ENCODE assay signal across 20 cellular contexts in the genomic region with DNA sequence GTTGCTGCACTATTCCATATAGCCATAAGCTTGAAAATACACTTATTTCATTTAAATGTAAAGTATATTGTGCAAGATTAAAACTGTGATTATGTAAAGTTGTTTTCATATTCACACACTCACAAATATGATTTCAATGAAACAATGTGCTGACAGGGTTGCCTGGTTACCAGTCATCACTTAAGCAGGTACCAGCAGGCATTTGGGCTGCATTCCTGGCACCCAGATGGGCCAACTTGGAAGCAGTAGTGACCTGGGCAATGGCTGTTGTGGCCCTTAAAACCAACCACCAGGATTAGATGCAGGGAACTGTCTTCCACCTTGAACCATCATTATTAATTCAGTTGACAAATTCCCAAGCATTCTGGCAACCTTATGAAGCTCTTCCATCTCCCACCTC. TPM values are rescaled to one million over a fixed set of nuclear protein-coding genes. Genes with fewer than 3 reads are reported as not detected.
A peak's percentile ranks its signal among the peaks of the same experiment; 100 is the strongest.
DNase-seq lines count a peak whose midpoint lies in the region; ATAC-seq and TF ChIP-seq lines count a peak whose summit lies in the region.
"Had no signal": no experiment of that assay in that cellular context is flagged by ENCODE, and none has a peak within 500 bp of the region (broad histone marks: within the 10 kb centered on the region; RNA-seq: fewer than 3 reads in every experiment).

No MANE protein-coding gene starts in this region.

- no peak overlapping the region for H3K27ac Mint-ChIP-seq in activated CD4-positive, alpha-beta memory T cell treated with anti-CD3 and anti-CD28 coated beads, Interleukin-2, amount 10 ng/mL, durations not matched to agents 7 days and 5 days
- H3K27ac Mint-ChIP-seq: CD8-positive, alpha-beta memory T cell; H9 had no signal

- no peaks in the 10 kb centered on the region for H3K36me3 Mint-ChIP-seq in activated CD4-positive, alpha-beta memory T cell treated with anti-CD3 and anti-CD28 coated beads, Interleukin-2, amount 10 ng/mL, durations not matched to agents 7 days and 5 days (ENCODE audit: low read depth)
- H3K36me3 Mint-ChIP-seq: CD8-positive, alpha-beta memory T cell had no signal

- H3K9me3 ChIP-seq in heart right ventricle, result peaks cover 0 to 8% (median 0%) of the 10 kb centered on the region in 11 donors
- no peaks in the 10 kb centered on the region for H3K9me3 ChIP-seq in adipocyte (ENCODE audit: control insufficient read depth, low read length)

- H3K36me3 ChIP-seq in heart right ventricle (no peaks in the 10 kb centered on the region), adipocyte (ENCODE audit: control insufficient read depth, insufficient read depth, low read length, severe bottlenecking) (no peaks in the 10 kb centered on the region)

- TF ChIP-seq CTCF in heart right ventricle (IDR thresholded peaks at IDR 0.05), result no peak

- H3K27me3 Mint-ChIP-seq in activated CD4-positive, alpha-beta memory T cell treated with anti-CD3 and anti-CD28 coated beads, Interleukin-2, amount 10 ng/mL, durations not matched to agents 7 days and 5 days, result no peaks in the 10 kb centered on the region
- H3K27me3 Mint-ChIP-seq: CD8-positive, alpha-beta memory T cell had no signal

- H3K27me3 ChIP-seq in heart right ventricle (no peaks in the 10 kb centered on the region), adipocyte (replicated peaks; ENCODE audit: control insufficient read depth, insufficient read depth, low read length) (no peaks in the 10 kb centered on the region)

- H3K4me1 ChIP-seq in heart right ventricle (peaks cover 3 to 37% (median 25%) of the 10 kb centered on the region in 9 donors), adipocyte (ENCODE audit: control insufficient read depth, insufficient read depth, low read length) (peaks cover 23% of the 10 kb centered on the region)

- no peaks in the 10 kb centered on the region for H3K4me1 Mint-ChIP-seq in activated CD4-positive, alpha-beta memory T cell treated with anti-CD3 and anti-CD28 coated beads, Interleukin-2, amount 10 ng/mL, durations not matched to agents 7 days and 5 days
- H3K4me1 Mint-ChIP-seq: CD8-positive, alpha-beta memory T cell had no signal

- POLR2A ChIA-PET in activated CD4-positive, alpha-beta memory T cell treated with anti-CD3 and anti-CD28 coated beads, Interleukin-2, amount 10 ng/mL, durations not matched to agents 7 days and 5 days (lab: Charles Lee), result no interaction called here

- peaks cover 2% of the 10 kb centered on the region for H3K9me3 Mint-ChIP-seq in activated CD4-positive, alpha-beta memory T cell treated with anti-CD3 and anti-CD28 coated beads, Interleukin-2, amount 10 ng/mL, durations not matched to agents 7 days and 5 days
- H3K9me3 Mint-ChIP-seq: CD8-positive, alpha-beta memory T cell; H9 had no signal

- H3K27ac ChIP-seq in heart right ventricle, result no peak overlapping the region
- H3K27ac ChIP-seq: C4-2B, KMS-11 had no signal

- H3K4me3 ChIP-seq in heart right ventricle (no peak overlapping the region), adipocyte (ENCODE audit: low read length) (no peak overlapping the region)

- CTCF ChIA-PET in activated CD4-positive, alpha-beta memory T cell treated with anti-CD3 and anti-CD28 coated beads, Interleukin-2, amount 10 ng/mL, durations not matched to agents 7 days and 5 days (lab: Charles Lee), result no interaction called here

- peak overlapping the region; percentile 9 for H3K9ac ChIP-seq in adipocyte (ENCODE audit: low read length)
- H3K9ac ChIP-seq: KMS-11 had no signal

- H3K4me3 Mint-ChIP-seq in activated CD4-positive, alpha-beta memory T cell treated with anti-CD3 and anti-CD28 coated beads, Interleukin-2, amount 10 ng/mL, durations not matched to agents 7 days and 5 days, result no peak overlapping the region
- H3K4me3 Mint-ChIP-seq: CD8-positive, alpha-beta memory T cell; H9 had no signal

- peak; percentile 40 for DNase-seq in left ventricle myocardium superior
- DNase-seq in heart right ventricle, result no peak
- no peak for DNase-seq in adipocyte (ENCODE audit: low read depth)
- DNase-seq in fibroblast of gingiva (ENCODE audit: low read depth), result peak; percentile 31
- no peak for DNase-seq in activated CD4-positive, alpha-beta memory T cell treated with anti-CD3 and anti-CD28 coated beads, Interleukin-2, amount 10 ng/mL, durations not matched to agents 7 days and 5 days
- DNase-seq: Calu3; CD8-positive, alpha-beta memory T cell; GF-D8; MV-4-11; NCI-H1105 treated with DMSO at 0.1 percent for 48 hours; NCI-H2081; NCI-H2171 treated with DMSO at 0.1 percent for 48 hours; NCI-H524 treated with DMSO at 0.1 percent for 48 hours; NCI-H82; OCI-M1 had no signal

- intact Hi-C loops in left ventricle myocardium superior (cut with micrococcal nuclease), result no loop called here
- intact Hi-C loops in heart right ventricle (cut with DNase I), result loop anchor here in 1 of 10 donors (5.0 kb wide), 1 partner anchor 233 kb away; no protein-coding TSS in a partner anchor

- ATAC-seq in left ventricle myocardium superior, result peak; percentile 62
- no peak for ATAC-seq in heart right ventricle
- no peak for ATAC-seq in GM19397 (IDR thresholded peaks at IDR 0.05; ENCODE audit: unreplicated experiment)
- no peak for ATAC-seq in HG03139 (IDR thresholded peaks at IDR 0.05; ENCODE audit: unreplicated experiment)

RNA-seq across cellular contexts. Expression of a gene that starts 45.0 kb away (rescaled TPM):
- total RNA-seq in left ventricle myocardium superior (26.4 TPM), heart right ventricle (10 to 100 TPM; 26.5 to 59.8 (median 40.0) TPM)
- 1 to 10 TPM; 3.5 to 9.1 TPM for polyA plus RNA-seq in heart right ventricle
- total RNA-seq in activated CD4-positive, alpha-beta memory T cell treated with anti-CD3 and anti-CD28 coated beads, Interleukin-2, amount 10 ng/mL, durations not matched to agents 7 days and 5 days, result not detected
- polyA plus RNA-seq: CD8-positive, alpha-beta memory T cell had no signal

Comparison
In these comparisons a context has a peak if more than half of its experiments do, and no peak if none do; other contexts are left out.
1. DNase-seq: peak in left ventricle myocardium superior (single experiment) and fibroblast of gingiva (single experiment); none in heart right ventricle (0 of 2), adipocyte (single experiment) and activated CD4-positive, alpha-beta memory T cell treated with anti-CD3 and anti-CD28 coated beads, Interleukin-2, amount 10 ng/mL, durations not matched to agents 7 days and 5 days (single experiment).
2. RNA of a gene that starts 45.0 kb away (total RNA-seq): 26.5 to 59.8 TPM in heart right ventricle and 26.4 TPM in left ventricle myocardium superior (single experiment); not detected in activated CD4-positive, alpha-beta memory T cell treated with anti-CD3 and anti-CD28 coated beads, Interleukin-2, amount 10 ng/mL, durations not matched to agents 7 days and 5 days; every median in the first group is over 10 times any median in the second.